Comparison of ENCODE assay signal across 10 cellular contexts in genomic region chr9:110517483-110517882, GRCh38.
"Had no signal": no experiment of that assay in that cellular context is flagged by ENCODE, and none has a peak within 500 bp of the region (broad histone marks: within the 10 kb centered on the region; RNA-seq: fewer than 3 reads in every experiment).

No MANE protein-coding gene starts in this region.

- H3K4me3 ChIP-seq: GM23248, GM23338, HAP-1 had no signal

- DNase-seq: GM23248, GOT3, H7, H9, HCEC 1CT, HFFc6 had no signal

- H3K4me2 ChIP-seq: GM23338 had no signal

- H2AFZ ChIP-seq: GM23248, GM23338 had no signal

- H3K9me3 ChIP-seq: HAP-1 had no signal

- H3K36me3 ChIP-seq: HAP-1 had no signal

- H3K9ac ChIP-seq: GM23248 had no signal

- FAIRE-seq: H1, H54 had no signal

- H3K27ac ChIP-seq: GM23248 had no signal

- H3K4me1 ChIP-seq: HAP-1 had no signal
